ENCODE assay signal across 9 cellular contexts in genomic region chr21:42559326-42559725, GRCh38. TPM values are rescaled to one million over a fixed set of nuclear protein-coding genes. Genes with fewer than 3 reads are reported as not detected.
"Had no signal": no experiment of that assay in that cellular context is flagged by ENCODE, and none has a peak within 500 bp of the region (broad histone marks: within the 10 kb centered on the region; RNA-seq: fewer than 3 reads in every experiment).

No MANE protein-coding gene starts in this region.

- H3K27ac Mint-ChIP-seq: activated CD8-positive, alpha-beta T cell treated with anti-CD3 and anti-CD28 coated beads, Interleukin-2, amount 10 ng/mL, durations not matched to agents 7 days and 5 days had no signal

- ATAC-seq: activated CD8-positive, alpha-beta T cell treated with anti-CD3 and anti-CD28 coated beads, Interleukin-2, amount 10 ng/mL, durations not matched to agents 7 days and 5 days; left colon had no signal

- H3K4me1 ChIP-seq: pancreas, tibial nerve had no signal

- DNase-seq: activated CD4-positive, alpha-beta T cell treated with anti-CD3 and anti-CD28 coated beads for 4 hours; activated CD8-positive, alpha-beta T cell treated with anti-CD3 and anti-CD28 coated beads, Interleukin-2, amount 10 ng/mL, durations not matched to agents 7 days and 5 days; esophagus squamous epithelium; foreskin fibroblast; mesendoderm; pancreas had no signal

- H3K9me3 ChIP-seq: esophagus squamous epithelium, pancreas, tibial nerve had no signal

- H3K27me3 ChIP-seq: esophagus squamous epithelium, pancreas, tibial nerve had no signal

- H3K4me3 Mint-ChIP-seq: activated CD8-positive, alpha-beta T cell treated with anti-CD3 and anti-CD28 coated beads, Interleukin-2, amount 10 ng/mL, durations not matched to agents 7 days and 5 days had no signal

- H3K4me3 ChIP-seq: esophagus squamous epithelium, pancreas, tibial nerve had no signal

- H3K27ac ChIP-seq: esophagus squamous epithelium, pancreas, tibial nerve had no signal

RNA-seq across cellular contexts. Expression of gene SLC37A1, which starts 45.7 kb away (rescaled TPM):
- total RNA-seq: myocyte had no signal
